ENCODE assay signal across 8 cellular contexts in the genomic region with DNA sequence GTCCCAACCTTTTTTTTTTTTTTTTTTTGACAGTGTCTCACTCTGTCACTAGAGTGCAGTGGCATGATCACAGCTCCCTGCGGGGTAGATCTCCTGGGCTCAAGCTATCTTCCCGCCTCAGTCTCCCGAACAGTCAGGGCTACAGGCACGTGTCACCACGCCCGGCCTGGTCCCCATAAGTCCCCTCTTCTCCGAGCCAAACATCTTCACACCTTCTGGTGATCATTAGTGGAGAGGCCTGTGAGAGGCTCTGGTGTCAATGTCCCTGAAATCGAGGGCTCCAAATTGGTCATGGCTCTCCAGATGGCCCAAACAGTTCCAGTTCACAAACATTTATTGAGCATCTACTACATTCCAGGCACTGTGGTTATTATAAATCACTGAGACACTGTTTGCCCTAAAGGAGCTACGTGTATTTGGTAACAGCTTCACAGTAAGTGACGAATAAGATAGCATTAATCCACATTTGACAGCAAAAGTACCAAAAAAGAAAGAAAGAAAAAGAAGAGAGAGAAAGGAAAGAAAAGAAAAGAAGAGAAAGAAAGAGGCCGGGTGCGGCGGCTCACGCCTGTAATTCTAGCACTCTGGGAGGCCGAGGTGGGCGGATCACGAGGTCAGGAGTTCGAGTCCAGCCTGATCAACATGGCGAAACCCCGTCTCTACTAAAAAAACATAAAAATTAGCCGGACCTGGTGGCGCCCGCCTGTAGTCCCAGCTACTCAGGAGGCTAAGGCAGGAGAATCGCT. TPM values are rescaled to one million over a fixed set of nuclear protein-coding genes. Genes with fewer than 3 reads are reported as not detected.
DNase-seq lines count a peak whose midpoint lies in the region; ATAC-seq and TF ChIP-seq lines count a peak whose summit lies in the region.

No MANE protein-coding gene starts in this region.

- H3K27ac ChIP-seq in HUES6 (ENCODE audit: low read depth, low read length), result peak overlapping the region; percentile 78; the same call in 1 of the 2 replicates
- peak overlapping the region; percentile 90 for H3K27ac ChIP-seq in iPS-18a (ENCODE audit: low read length)

- H3K36me3 ChIP-seq in HUES6 (ENCODE audit: control insufficient read depth, insufficient read depth, low read length), result peaks cover 21% of the 10 kb centered on the region
- H3K36me3 ChIP-seq in iPS-18a (ENCODE audit: control insufficient read depth, low read depth, low read length), result peaks cover 22% of the 10 kb centered on the region

- H3K4me3 ChIP-seq in HUES6 (ENCODE audit: low read depth, low read length) (peak overlapping the region; percentile 97), iPS-18a (ENCODE audit: low read length) (peak overlapping the region; percentile 94)

- H3K4me1 ChIP-seq in HUES6 (ENCODE audit: control insufficient read depth, insufficient read depth, low read length) (peaks cover 7% of the 10 kb centered on the region), iPS-18a (ENCODE audit: control insufficient read depth, low read depth, low read length) (peaks cover 4% of the 10 kb centered on the region)

- peaks cover 2% of the 10 kb centered on the region for H3K27me3 Mint-ChIP-seq in activated T-helper 2 cell treated with anti-CD3 and anti-CD28 coated beads, Interferon-gamma antibody, Interleukin-2, Interleukin-4, amounts not matched to agents 10 μg/mL and 5 μg/mL and 100 μg/mL, durations not matched to agents 14 hours and 24 hours and 36 hours (ENCODE audit: low read depth)
- no peaks in the 10 kb centered on the region for H3K27me3 Mint-ChIP-seq in stimulated activated memory B cell treated with anti-CD40 and anti-IgM and Interleukin-4, amounts not matched to agents 10 μg/mL and 1 μg/mL and 100 μg/mL, for 72 hours

- in situ Hi-C loops in GM13976 (cut with MboI; ENCODE audit: low sequenced_read_pairs, unreplicated experiment), result no loop called here

- H3K4me1 Mint-ChIP-seq in activated T-helper 2 cell treated with anti-CD3 and anti-CD28 coated beads, Interferon-gamma antibody, Interleukin-2, Interleukin-4, amounts not matched to agents 10 μg/mL and 5 μg/mL and 100 μg/mL, durations not matched to agents 14 hours and 24 hours and 36 hours (ENCODE audit: low read depth), result peaks cover 14% of the 10 kb centered on the region
- H3K4me1 Mint-ChIP-seq in stimulated activated memory B cell treated with anti-CD40 and anti-IgM and Interleukin-4, amounts not matched to agents 10 μg/mL and 1 μg/mL and 100 μg/mL, for 72 hours, result peaks cover 17% of the 10 kb centered on the region

- intact Hi-C loops in activated T-helper 2 cell treated with anti-CD3 and anti-CD28 coated beads, Interferon-gamma antibody, Interleukin-2, Interleukin-4, amounts not matched to agents 10 μg/mL and 5 μg/mL and 100 μg/mL, durations not matched to agents 14 hours and 24 hours and 36 hours (cut with micrococcal nuclease), result loop anchor here (1.0 kb wide), 3 partner anchors 29 to 125 kb away; a partner anchor contains a TSS

- H3K9me3 ChIP-seq in HUES6 (ENCODE audit: control insufficient read depth, insufficient read depth, low read depth, low read length) (no peaks in the 10 kb centered on the region), iPS-18a (ENCODE audit: control insufficient read depth, low read depth, low read length) (no peaks in the 10 kb centered on the region)

- no peak for DNase-seq in activated T-helper 2 cell treated with anti-CD3 and anti-CD28 coated beads, Interferon-gamma antibody, Interleukin-2, Interleukin-4, amounts not matched to agents 10 μg/mL and 5 μg/mL and 100 μg/mL, durations not matched to agents 14 hours and 24 hours and 36 hours (ENCODE audit: low spot score)
- no peak for DNase-seq in NOMO-1 treated with dmso at 0.1 percent for 144 hours (lab: John Stamatoyannopoulos, UW; ENCODE audit: unreplicated experiment)
- DNase-seq in occipital lobe (lab: John Stamatoyannopoulos, UW), result no peak
- no peak for DNase-seq in GM13976 (ENCODE audit: low spot score)
- DNase-seq in glomerular visceral epithelial cell (ENCODE audit: extremely low spot score), result no peak

- no peak for TF ChIP-seq CTCF in GM13976 (IDR thresholded peaks at IDR 0.05; ENCODE audit: borderline replicate concordance, control extremely low read depth, extremely low read depth, insufficient read depth, missing control alignments)

- no peaks in the 10 kb centered on the region for H3K9me3 Mint-ChIP-seq in activated T-helper 2 cell treated with anti-CD3 and anti-CD28 coated beads, Interferon-gamma antibody, Interleukin-2, Interleukin-4, amounts not matched to agents 10 μg/mL and 5 μg/mL and 100 μg/mL, durations not matched to agents 14 hours and 24 hours and 36 hours
- H3K9me3 Mint-ChIP-seq in stimulated activated memory B cell treated with anti-CD40 and anti-IgM and Interleukin-4, amounts not matched to agents 10 μg/mL and 1 μg/mL and 100 μg/mL, for 72 hours, result no peaks in the 10 kb centered on the region

- peak overlapping the region; percentile 99 for H3K4me3 Mint-ChIP-seq in activated T-helper 2 cell treated with anti-CD3 and anti-CD28 coated beads, Interferon-gamma antibody, Interleukin-2, Interleukin-4, amounts not matched to agents 10 μg/mL and 5 μg/mL and 100 μg/mL, durations not matched to agents 14 hours and 24 hours and 36 hours (ENCODE audit: low read depth)
- peak overlapping the region; percentile 99 for H3K4me3 Mint-ChIP-seq in stimulated activated memory B cell treated with anti-CD40 and anti-IgM and Interleukin-4, amounts not matched to agents 10 μg/mL and 1 μg/mL and 100 μg/mL, for 72 hours

- H3K9ac ChIP-seq in HUES6 (ENCODE audit: low read length) (peak overlapping the region; percentile 97), iPS-18a (ENCODE audit: low read length) (peak overlapping the region; percentile 94)

- H3K27ac Mint-ChIP-seq in activated T-helper 2 cell treated with anti-CD3 and anti-CD28 coated beads, Interferon-gamma antibody, Interleukin-2, Interleukin-4, amounts not matched to agents 10 μg/mL and 5 μg/mL and 100 μg/mL, durations not matched to agents 14 hours and 24 hours and 36 hours, result peak overlapping the region; percentile 96
- H3K27ac Mint-ChIP-seq in stimulated activated memory B cell treated with anti-CD40 and anti-IgM and Interleukin-4, amounts not matched to agents 10 μg/mL and 1 μg/mL and 100 μg/mL, for 72 hours, result peak overlapping the region; percentile 99

- peaks cover 26% of the 10 kb centered on the region for H3K36me3 Mint-ChIP-seq in activated T-helper 2 cell treated with anti-CD3 and anti-CD28 coated beads, Interferon-gamma antibody, Interleukin-2, Interleukin-4, amounts not matched to agents 10 μg/mL and 5 μg/mL and 100 μg/mL, durations not matched to agents 14 hours and 24 hours and 36 hours (ENCODE audit: low read depth)
- H3K36me3 Mint-ChIP-seq in stimulated activated memory B cell treated with anti-CD40 and anti-IgM and Interleukin-4, amounts not matched to agents 10 μg/mL and 1 μg/mL and 100 μg/mL, for 72 hours, result peaks cover 16% of the 10 kb centered on the region

- peak; percentile 11 for ATAC-seq in stimulated activated memory B cell treated with anti-CD40 and anti-IgM and Interleukin-4, amounts not matched to agents 10 μg/mL and 1 μg/mL and 100 μg/mL, for 72 hours

- no peaks in the 10 kb centered on the region for H3K27me3 ChIP-seq in HUES6 (ENCODE audit: control insufficient read depth, insufficient read depth, low read length)
- no peaks in the 10 kb centered on the region for H3K27me3 ChIP-seq in iPS-18a (ENCODE audit: control insufficient read depth, insufficient read depth, low read length)

RNA-seq across cellular contexts. Expression of a gene that starts 0.9 kb away (rescaled TPM):
- total RNA-seq in activated T-helper 2 cell treated with anti-CD3 and anti-CD28 coated beads, Interferon-gamma antibody, Interleukin-2, Interleukin-4, amounts not matched to agents 10 μg/mL and 5 μg/mL and 100 μg/mL, durations not matched to agents 14 hours and 24 hours and 36 hours, result 92.6 and 96.0 TPM in 2 replicates
- 54.0 TPM for total RNA-seq in occipital lobe

RNA-seq across cellular contexts. Expression of a gene that starts 8.1 kb away (rescaled TPM):
- not detected in 2 replicates for total RNA-seq in activated T-helper 2 cell treated with anti-CD3 and anti-CD28 coated beads, Interferon-gamma antibody, Interleukin-2, Interleukin-4, amounts not matched to agents 10 μg/mL and 5 μg/mL and 100 μg/mL, durations not matched to agents 14 hours and 24 hours and 36 hours
- total RNA-seq in occipital lobe, result 0.47 TPM

RNA-seq across cellular contexts. Expression of a gene that starts 28.0 kb away (rescaled TPM):
- total RNA-seq in activated T-helper 2 cell treated with anti-CD3 and anti-CD28 coated beads, Interferon-gamma antibody, Interleukin-2, Interleukin-4, amounts not matched to agents 10 μg/mL and 5 μg/mL and 100 μg/mL, durations not matched to agents 14 hours and 24 hours and 36 hours, result 42.5 and 43.6 TPM in 2 replicates
- 18.9 TPM for total RNA-seq in occipital lobe

RNA-seq across cellular contexts. Expression of a gene that starts 56.0 kb away (rescaled TPM):
- total RNA-seq in activated T-helper 2 cell treated with anti-CD3 and anti-CD28 coated beads, Interferon-gamma antibody, Interleukin-2, Interleukin-4, amounts not matched to agents 10 μg/mL and 5 μg/mL and 100 μg/mL, durations not matched to agents 14 hours and 24 hours and 36 hours, result 0.62 and 0.97 TPM in 2 replicates
- total RNA-seq in occipital lobe, result 0.31 TPM
